Comparison of ENCODE assay signal across 2 cellular contexts in genomic region chr1:95326023-95326422, GRCh38.
TF ChIP-seq lines count a peak whose summit lies in the region.

No MANE protein-coding gene starts in this region.

TF ChIP-seq in GM23338, 12 proteins besides CTCF, POLR2A, EP300 and RAD21 (continued from another document):
- TF ChIP-seq, protein P1, sequence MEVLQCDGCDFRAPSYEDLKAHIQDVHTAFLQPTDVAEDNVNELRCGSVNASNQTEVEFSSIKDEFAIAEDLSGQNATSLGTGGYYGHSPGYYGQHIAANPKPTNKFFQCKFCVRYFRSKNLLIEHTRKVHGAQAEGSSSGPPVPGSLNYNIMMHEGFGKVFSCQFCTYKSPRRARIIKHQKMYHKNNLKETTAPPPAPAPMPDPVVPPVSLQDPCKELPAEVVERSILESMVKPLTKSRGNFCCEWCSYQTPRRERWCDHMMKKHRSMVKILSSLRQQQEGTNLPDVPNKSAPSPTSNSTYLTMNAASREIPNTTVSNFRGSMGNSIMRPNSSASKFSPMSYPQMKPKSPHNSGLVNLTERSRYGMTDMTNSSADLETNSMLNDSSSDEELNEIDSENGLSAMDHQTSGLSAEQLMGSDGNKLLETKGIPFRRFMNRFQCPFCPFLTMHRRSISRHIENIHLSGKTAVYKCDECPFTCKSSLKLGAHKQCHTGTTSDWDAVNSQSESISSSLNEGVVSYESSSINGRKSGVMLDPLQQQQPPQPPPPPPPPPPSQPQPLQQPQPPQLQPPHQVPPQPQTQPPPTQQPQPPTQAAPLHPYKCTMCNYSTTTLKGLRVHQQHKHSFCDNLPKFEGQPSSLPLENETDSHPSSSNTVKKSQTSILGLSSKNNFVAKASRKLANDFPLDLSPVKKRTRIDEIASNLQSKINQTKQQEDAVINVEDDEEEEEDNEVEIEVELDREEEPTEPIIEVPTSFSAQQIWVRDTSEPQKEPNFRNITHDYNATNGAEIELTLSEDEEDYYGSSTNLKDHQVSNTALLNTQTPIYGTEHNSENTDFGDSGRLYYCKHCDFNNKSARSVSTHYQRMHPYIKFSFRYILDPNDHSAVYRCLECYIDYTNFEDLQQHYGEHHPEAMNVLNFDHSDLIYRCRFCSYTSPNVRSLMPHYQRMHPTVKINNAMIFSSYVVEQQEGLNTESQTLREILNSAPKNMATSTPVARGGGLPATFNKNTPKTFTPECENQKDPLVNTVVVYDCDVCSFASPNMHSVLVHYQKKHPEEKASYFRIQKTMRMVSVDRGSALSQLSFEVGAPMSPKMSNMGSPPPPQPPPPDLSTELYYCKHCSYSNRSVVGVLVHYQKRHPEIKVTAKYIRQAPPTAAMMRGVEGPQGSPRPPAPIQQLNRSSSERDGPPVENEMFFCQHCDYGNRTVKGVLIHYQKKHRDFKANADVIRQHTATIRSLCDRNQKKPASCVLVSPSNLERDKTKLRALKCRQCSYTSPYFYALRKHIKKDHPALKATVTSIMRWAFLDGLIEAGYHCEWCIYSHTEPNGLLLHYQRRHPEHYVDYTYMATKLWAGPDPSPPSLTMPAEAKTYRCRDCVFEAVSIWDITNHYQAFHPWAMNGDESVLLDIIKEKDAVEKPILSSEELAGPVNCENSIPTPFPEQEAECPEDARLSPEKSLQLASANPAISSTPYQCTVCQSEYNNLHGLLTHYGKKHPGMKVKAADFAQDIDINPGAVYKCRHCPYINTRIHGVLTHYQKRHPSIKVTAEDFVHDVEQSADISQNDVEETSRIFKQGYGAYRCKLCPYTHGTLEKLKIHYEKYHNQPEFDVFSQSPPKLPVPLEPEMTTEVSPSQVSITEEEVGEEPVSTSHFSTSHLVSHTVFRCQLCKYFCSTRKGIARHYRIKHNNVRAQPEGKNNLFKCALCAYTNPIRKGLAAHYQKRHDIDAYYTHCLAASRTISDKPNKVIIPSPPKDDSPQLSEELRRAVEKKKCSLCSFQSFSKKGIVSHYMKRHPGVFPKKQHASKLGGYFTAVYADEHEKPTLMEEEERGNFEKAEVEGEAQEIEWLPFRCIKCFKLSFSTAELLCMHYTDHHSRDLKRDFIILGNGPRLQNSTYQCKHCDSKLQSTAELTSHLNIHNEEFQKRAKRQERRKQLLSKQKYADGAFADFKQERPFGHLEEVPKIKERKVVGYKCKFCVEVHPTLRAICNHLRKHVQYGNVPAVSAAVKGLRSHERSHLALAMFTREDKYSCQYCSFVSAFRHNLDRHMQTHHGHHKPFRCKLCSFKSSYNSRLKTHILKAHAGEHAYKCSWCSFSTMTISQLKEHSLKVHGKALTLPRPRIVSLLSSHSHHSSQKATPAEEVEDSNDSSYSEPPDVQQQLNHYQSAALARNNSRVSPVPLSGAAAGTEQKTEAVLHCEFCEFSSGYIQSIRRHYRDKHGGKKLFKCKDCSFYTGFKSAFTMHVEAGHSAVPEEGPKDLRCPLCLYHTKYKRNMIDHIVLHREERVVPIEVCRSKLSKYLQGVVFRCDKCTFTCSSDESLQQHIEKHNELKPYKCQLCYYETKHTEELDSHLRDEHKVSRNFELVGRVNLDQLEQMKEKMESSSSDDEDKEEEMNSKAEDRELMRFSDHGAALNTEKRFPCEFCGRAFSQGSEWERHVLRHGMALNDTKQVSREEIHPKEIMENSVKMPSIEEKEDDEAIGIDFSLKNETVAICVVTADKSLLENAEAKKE (CRISPR knock-in tag; IDR thresholded peaks at IDR 0.05): no peak
- TF ChIP-seq, protein P2, sequence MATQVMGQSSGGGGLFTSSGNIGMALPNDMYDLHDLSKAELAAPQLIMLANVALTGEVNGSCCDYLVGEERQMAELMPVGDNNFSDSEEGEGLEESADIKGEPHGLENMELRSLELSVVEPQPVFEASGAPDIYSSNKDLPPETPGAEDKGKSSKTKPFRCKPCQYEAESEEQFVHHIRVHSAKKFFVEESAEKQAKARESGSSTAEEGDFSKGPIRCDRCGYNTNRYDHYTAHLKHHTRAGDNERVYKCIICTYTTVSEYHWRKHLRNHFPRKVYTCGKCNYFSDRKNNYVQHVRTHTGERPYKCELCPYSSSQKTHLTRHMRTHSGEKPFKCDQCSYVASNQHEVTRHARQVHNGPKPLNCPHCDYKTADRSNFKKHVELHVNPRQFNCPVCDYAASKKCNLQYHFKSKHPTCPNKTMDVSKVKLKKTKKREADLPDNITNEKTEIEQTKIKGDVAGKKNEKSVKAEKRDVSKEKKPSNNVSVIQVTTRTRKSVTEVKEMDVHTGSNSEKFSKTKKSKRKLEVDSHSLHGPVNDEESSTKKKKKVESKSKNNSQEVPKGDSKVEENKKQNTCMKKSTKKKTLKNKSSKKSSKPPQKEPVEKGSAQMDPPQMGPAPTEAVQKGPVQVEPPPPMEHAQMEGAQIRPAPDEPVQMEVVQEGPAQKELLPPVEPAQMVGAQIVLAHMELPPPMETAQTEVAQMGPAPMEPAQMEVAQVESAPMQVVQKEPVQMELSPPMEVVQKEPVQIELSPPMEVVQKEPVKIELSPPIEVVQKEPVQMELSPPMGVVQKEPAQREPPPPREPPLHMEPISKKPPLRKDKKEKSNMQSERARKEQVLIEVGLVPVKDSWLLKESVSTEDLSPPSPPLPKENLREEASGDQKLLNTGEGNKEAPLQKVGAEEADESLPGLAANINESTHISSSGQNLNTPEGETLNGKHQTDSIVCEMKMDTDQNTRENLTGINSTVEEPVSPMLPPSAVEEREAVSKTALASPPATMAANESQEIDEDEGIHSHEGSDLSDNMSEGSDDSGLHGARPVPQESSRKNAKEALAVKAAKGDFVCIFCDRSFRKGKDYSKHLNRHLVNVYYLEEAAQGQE (IDR thresholded peaks at IDR 0.05; ENCODE audit: unreplicated experiment): no peak
- no peak for TF ChIP-seq STAT1 (IDR thresholded peaks at IDR 0.05; ENCODE audit: unreplicated experiment)
- TF ChIP-seq ETS1 (IDR thresholded peaks at IDR 0.05): no peak
TF ChIP-seq in GM23338: peak in this region for 0.

TF ChIP-seq in H1, 55 proteins besides CTCF, POLR2A, EP300 and RAD21 (continued from another document):
- TF ChIP-seq CTBP2 (IDR thresholded peaks at IDR 0.05; ENCODE audit: borderline replicate concordance, insufficient read depth, insufficient read length, low read length): no peak
- TF ChIP-seq SIX5 (IDR thresholded peaks at IDR 0.05; ENCODE audit: low read depth, low read length): no peak
- no peak for TF ChIP-seq GTF2F1 (IDR thresholded peaks at IDR 0.05; ENCODE audit: borderline replicate concordance, low read depth, low read length)
- TF ChIP-seq BCL11A (IDR thresholded peaks at IDR 0.05; ENCODE audit: low read depth in 2 of 2, low read length in 2 of 2): no peak
- no peak for TF ChIP-seq NANOG (IDR thresholded peaks at IDR 0.05; ENCODE audit: insufficient read depth, low read depth, low read length, poor library complexity, severe bottlenecking)
- TF ChIP-seq, protein P3, sequence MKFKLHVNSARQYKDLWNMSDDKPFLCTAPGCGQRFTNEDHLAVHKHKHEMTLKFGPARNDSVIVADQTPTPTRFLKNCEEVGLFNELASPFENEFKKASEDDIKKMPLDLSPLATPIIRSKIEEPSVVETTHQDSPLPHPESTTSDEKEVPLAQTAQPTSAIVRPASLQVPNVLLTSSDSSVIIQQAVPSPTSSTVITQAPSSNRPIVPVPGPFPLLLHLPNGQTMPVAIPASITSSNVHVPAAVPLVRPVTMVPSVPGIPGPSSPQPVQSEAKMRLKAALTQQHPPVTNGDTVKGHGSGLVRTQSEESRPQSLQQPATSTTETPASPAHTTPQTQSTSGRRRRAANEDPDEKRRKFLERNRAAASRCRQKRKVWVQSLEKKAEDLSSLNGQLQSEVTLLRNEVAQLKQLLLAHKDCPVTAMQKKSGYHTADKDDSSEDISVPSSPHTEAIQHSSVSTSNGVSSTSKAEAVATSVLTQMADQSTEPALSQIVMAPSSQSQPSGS (IDR thresholded peaks at IDR 0.05; ENCODE audit: low read length): no peak
- TF ChIP-seq KDM5A (IDR thresholded peaks at IDR 0.05; ENCODE audit: low read length): no peak
- TF ChIP-seq TAF7 (optimal IDR thresholded peaks at IDR 0.05; ENCODE audit: borderline replicate concordance, low read depth, low read length): no peak
- TF ChIP-seq SIN3A (conservative IDR thresholded peaks at IDR 0.05 in 1 of 2, IDR thresholded peaks at IDR 0.05 in 1 of 2; ENCODE audit: low read depth in 1 of 2, low read length in 2 of 2): no peak
- TF ChIP-seq FOSL1 (IDR thresholded peaks at IDR 0.05; ENCODE audit: insufficient read depth, low read depth, low read length): no peak
- TF ChIP-seq POLR2AphosphoS5 (IDR thresholded peaks at IDR 0.05; ENCODE audit: low read depth, low read length): no peak
- TF ChIP-seq USF2 (IDR thresholded peaks at IDR 0.05; ENCODE audit: low read length): no peak
- TF ChIP-seq SIRT6 (IDR thresholded peaks at IDR 0.05; ENCODE audit: low read length): no peak
- TF ChIP-seq SP4 (IDR thresholded peaks at IDR 0.05; ENCODE audit: low read length): no peak
- no peak for TF ChIP-seq JUND (IDR thresholded peaks at IDR 0.05; ENCODE audit: low read length)
